ENCODE assay signal across 1 cellular context in genomic region chr16:56269276-56269675, GRCh38.
TF ChIP-seq lines count a peak whose summit lies in the region.

No MANE protein-coding gene starts in this region.

TF ChIP-seq in GM23338, 12 proteins besides CTCF, POLR2A, EP300 and RAD21 (continued from another document):
- TF ChIP-seq ETS1 (IDR thresholded peaks at IDR 0.05) (no peak), REST (IDR thresholded peaks at IDR 0.05; ENCODE audit: unreplicated experiment) (no peak), NANOG (IDR thresholded peaks at IDR 0.05; ENCODE audit: borderline replicate concordance) (no peak), EZH2 (IDR thresholded peaks at IDR 0.05; ENCODE audit: low read depth, unreplicated experiment) (no peak), ZNF331 (CRISPR knock-in tag; IDR thresholded peaks at IDR 0.05; ENCODE audit: low read depth) (no peak), POLR2AphosphoS5 (IDR thresholded peaks at IDR 0.05; ENCODE audit: low read depth) (no peak), EZH2phosphoT487 (IDR thresholded peaks at IDR 0.05; ENCODE audit: unreplicated experiment) (no peak), STAT1 (IDR thresholded peaks at IDR 0.05; ENCODE audit: unreplicated experiment) (no peak)
